Comparison of ENCODE assay signal across 9 cellular contexts in genomic region chr7:77439572-77439971, GRCh38. TPM values are rescaled to one million over a fixed set of nuclear protein-coding genes. Genes with fewer than 3 reads are reported as not detected.
DNase-seq lines count a peak whose midpoint lies in the region; ATAC-seq and TF ChIP-seq lines count a peak whose summit lies in the region.
"Had no signal": no experiment of that assay in that cellular context is flagged by ENCODE, and none has a peak within 500 bp of the region (broad histone marks: within the 10 kb centered on the region; RNA-seq: fewer than 3 reads in every experiment).

No MANE protein-coding gene starts in this region.

- no peaks in the 10 kb centered on the region for H3K9me3 ChIP-seq in endodermal cell (ENCODE audit: control insufficient read depth, low read length)
- H3K9me3 ChIP-seq in neuronal stem cell (replicated peaks in 1 of 2; ENCODE audit: control insufficient read depth in 2 of 2, insufficient read depth in 1 of 2, low read depth in 1 of 2, low read length in 2 of 2), result no peaks in the 10 kb centered on the region

- no peak overlapping the region for H3K4me3 Mint-ChIP-seq in endodermal cell
- no peak overlapping the region for H3K4me3 Mint-ChIP-seq in activated T-cell treated with anti-CD3 and anti-CD28 coated beads, Interleukin-2, amount 50 U/mL, for 4 hours
- H3K4me3 Mint-ChIP-seq: activated B cell treated with CpG ODN at 0.5 μM for 24 hours had no signal

- no peak overlapping the region for H3K4me2 ChIP-seq in neuronal stem cell (ENCODE audit: insufficient read depth, low read length, poor library complexity, severe bottlenecking)

- no peak overlapping the region for H2BK120ac ChIP-seq in neuronal stem cell (ENCODE audit: low read depth, low read length)

- ATAC-seq in activated T-cell treated with anti-CD3 and anti-CD28 coated beads, Interleukin-2, amount 50 U/mL, for 4 hours, result no peak
- no peak for ATAC-seq in HG03135 (IDR thresholded peaks at IDR 0.05; ENCODE audit: unreplicated experiment)

- H3K27ac ChIP-seq in endodermal cell (ENCODE audit: low read depth, low read length), result no peak overlapping the region
- H3K27ac ChIP-seq in neuronal stem cell (replicated peaks; ENCODE audit: low read length), result no peak overlapping the region

- peak overlapping the region; percentile 27 for H2AFZ ChIP-seq in neuronal stem cell (ENCODE audit: low read length)

- H2BK15ac ChIP-seq in neuronal stem cell (ENCODE audit: low read length), result no peak overlapping the region

- H3K4me1 Mint-ChIP-seq in endodermal cell, result peaks cover 5% of the 10 kb centered on the region
- peaks cover 6% of the 10 kb centered on the region for H3K4me1 Mint-ChIP-seq in activated T-cell treated with anti-CD3 and anti-CD28 coated beads, Interleukin-2, amount 50 U/mL, for 4 hours (ENCODE audit: low read depth)
- H3K4me1 Mint-ChIP-seq: activated B cell treated with CpG ODN at 0.5 μM for 24 hours had no signal

- no peak overlapping the region for H2BK12ac ChIP-seq in neuronal stem cell (ENCODE audit: low read length)

- no peak overlapping the region for H3K14ac ChIP-seq in neuronal stem cell (ENCODE audit: low read length)

- H4K91ac ChIP-seq in neuronal stem cell (ENCODE audit: low read depth, low read length, poor library complexity), result no peak overlapping the region

- H3K4me3 ChIP-seq in endodermal cell (ENCODE audit: low read length), result no peak overlapping the region
- H3K4me3 ChIP-seq in neuronal stem cell (ENCODE audit: low read length in 2 of 2), result no peak overlapping the region

- no peak overlapping the region for H3K4ac ChIP-seq in neuronal stem cell (ENCODE audit: low read length)

- H3K27ac Mint-ChIP-seq in endodermal cell, result no peak overlapping the region
- H3K27ac Mint-ChIP-seq: activated B cell treated with CpG ODN at 0.5 μM for 24 hours had no signal

- H3K36me3 Mint-ChIP-seq in endodermal cell (ENCODE audit: low read depth), result no peaks in the 10 kb centered on the region
- no peaks in the 10 kb centered on the region for H3K36me3 Mint-ChIP-seq in activated T-cell treated with anti-CD3 and anti-CD28 coated beads, Interleukin-2, amount 50 U/mL, for 4 hours (ENCODE audit: insufficient read depth)

- H4K8ac ChIP-seq in neuronal stem cell (ENCODE audit: low read depth, low read length), result no peak overlapping the region

- H3K79me1 ChIP-seq in neuronal stem cell (ENCODE audit: low read depth, low read length), result no peaks in the 10 kb centered on the region

- TF ChIP-seq CTCF in endodermal cell (conservative IDR thresholded peaks at IDR 0.05) (peak; percentile 31), GM10248 (IDR thresholded peaks at IDR 0.05; ENCODE audit: control extremely low read depth, extremely low read depth, low read depth, missing control alignments) (no peak)

- H3K18ac ChIP-seq in neuronal stem cell (ENCODE audit: low read length), result no peak overlapping the region

- H3K9ac ChIP-seq in endodermal cell (ENCODE audit: extremely low read depth, low read length, poor library complexity, severe bottlenecking) (no peak overlapping the region), neuronal stem cell (ENCODE audit: low read depth, low read length, poor library complexity) (no peak overlapping the region)

- no peaks in the 10 kb centered on the region for H3K27me3 Mint-ChIP-seq in endodermal cell (ENCODE audit: insufficient read depth)
- H3K27me3 Mint-ChIP-seq in activated T-cell treated with anti-CD3 and anti-CD28 coated beads, Interleukin-2, amount 50 U/mL, for 4 hours (ENCODE audit: low read depth), result peaks cover 5% of the 10 kb centered on the region
- H3K27me3 Mint-ChIP-seq: activated B cell treated with CpG ODN at 0.5 μM for 24 hours had no signal

- H3K27me3 ChIP-seq in endodermal cell (ENCODE audit: control insufficient read depth, insufficient read depth, low read length, poor library complexity, severe bottlenecking), result no peaks in the 10 kb centered on the region
- H3K27me3 ChIP-seq in neuronal stem cell (ENCODE audit: control insufficient read depth in 3 of 3, insufficient read depth in 3 of 3, low read depth in 1 of 3, low read length in 3 of 3), result no peaks in the 10 kb centered on the region

- CTCF ChIA-PET in GM10248 (lab: Yijun Ruan, JAX), result no interaction called here

- no peak overlapping the region for H2BK5ac ChIP-seq in neuronal stem cell (ENCODE audit: low read length)

- POLR2A ChIA-PET in GM10248 (lab: Yijun Ruan, JAX), result no interaction called here

- 44 to 68% methylated on average over 3 to 5 of the region's 5 CpGs for WGBS in endodermal cell (ENCODE audit: insufficient coverage in 1 of 2, insufficient read length in 1 of 2), 2 experiments
- no CpG with 5 or more reads among the region's 5 CpGs for WGBS in neuronal stem cell (ENCODE audit: extremely low coverage in 2 of 2, insufficient read length in 2 of 2, insufficient replicate concordance in 1 of 2), 2 donors

- DNase-seq in DMS114 treated with DMSO at 0.1 percent for 48 hours (lab: John Stamatoyannopoulos, UW; ENCODE audit: unreplicated experiment), result peak; percentile 46
- DNase-seq in NCI-H748 (lab: John Stamatoyannopoulos, UW; ENCODE audit: unreplicated experiment), result peak; percentile 64
- no peak for DNase-seq in endodermal cell
- DNase-seq in neuronal stem cell (ENCODE audit: low spot score), result no peak
- DNase-seq in activated T-cell treated with anti-CD3 and anti-CD28 coated beads, Interleukin-2, amount 50 U/mL, for 4 hours, result no peak
- no peak for DNase-seq in GM10248 (ENCODE audit: extremely low spot score)
- no peak for DNase-seq in ureter (ENCODE audit: low spot score)
- DNase-seq: activated B cell treated with CpG ODN at 0.5 μM for 24 hours had no signal

- H3K9me3 Mint-ChIP-seq in endodermal cell, result no peaks in the 10 kb centered on the region
- H3K9me3 Mint-ChIP-seq in activated T-cell treated with anti-CD3 and anti-CD28 coated beads, Interleukin-2, amount 50 U/mL, for 4 hours, result no peaks in the 10 kb centered on the region
- H3K9me3 Mint-ChIP-seq: activated B cell treated with CpG ODN at 0.5 μM for 24 hours had no signal

- H3K4me1 ChIP-seq in endodermal cell (ENCODE audit: control insufficient read depth, insufficient read depth, low read length) (no peaks in the 10 kb centered on the region), neuronal stem cell (ENCODE audit: control insufficient read depth in 2 of 2, insufficient read depth in 1 of 2, low read depth in 1 of 2, low read length in 2 of 2) (peaks cover 3 to 6% of the 10 kb centered on the region in 2 donors)

- no peak overlapping the region for H3K23ac ChIP-seq in neuronal stem cell (ENCODE audit: low read depth, low read length, poor library complexity)

- H3K36me3 ChIP-seq in endodermal cell (ENCODE audit: control insufficient read depth, insufficient read depth, low read length) (no peaks in the 10 kb centered on the region), neuronal stem cell (replicated peaks in 1 of 2; ENCODE audit: control insufficient read depth in 2 of 2, insufficient read depth in 2 of 2, low read length in 2 of 2) (no peaks in the 10 kb centered on the region)

- H2AK5ac ChIP-seq in neuronal stem cell (ENCODE audit: low read depth, low read length), result no peak overlapping the region

RNA-seq across cellular contexts. Expression of gene GSAP, which starts 23.4 kb away (rescaled TPM):
- total RNA-seq in endodermal cell (under 1 TPM; 0.82 to 0.90 TPM), ureter (39.7 TPM)
- 0.46 TPM for polyA plus RNA-seq in endodermal cell (2013, experiment 1 of 2)
- 0.91 TPM for polyA plus RNA-seq in endodermal cell (2013, experiment 2 of 2)
- polyA plus RNA-seq in neuronal stem cell (2013, experiment 1 of 2), result 2.0 TPM
- polyA plus RNA-seq in neuronal stem cell (2013, experiment 2 of 2), result 2.0 TPM
- total RNA-seq in activated T-cell treated with anti-CD3 and anti-CD28 coated beads, Interleukin-2, amount 50 U/mL, for 4 hours, result 1 to 10 TPM; 1.6 to 2.6 (median 1.8) TPM

Comparison
In these comparisons a context has a peak if more than half of its experiments do, and no peak if none do; other contexts are left out.
1. DNase-seq: peak in DMS114 treated with DMSO at 0.1 percent for 48 hours (single experiment) and NCI-H748 (single experiment); none in endodermal cell (single experiment), neuronal stem cell (single experiment), activated T-cell treated with anti-CD3 and anti-CD28 coated beads, Interleukin-2, amount 50 U/mL, for 4 hours (single experiment), GM10248 (single experiment) and ureter (single experiment).
2. RNA of gene GSAP, which starts 23.4 kb away (total RNA-seq): 39.7 TPM in ureter (single experiment); 1.6 to 2.6 TPM in activated T-cell treated with anti-CD3 and anti-CD28 coated beads, Interleukin-2, amount 50 U/mL, for 4 hours and 0.82 to 0.90 TPM in endodermal cell; every median in the first group is over 10 times any median in the second.